ENCODE assay signal across 17 cellular contexts in the genomic region with DNA sequence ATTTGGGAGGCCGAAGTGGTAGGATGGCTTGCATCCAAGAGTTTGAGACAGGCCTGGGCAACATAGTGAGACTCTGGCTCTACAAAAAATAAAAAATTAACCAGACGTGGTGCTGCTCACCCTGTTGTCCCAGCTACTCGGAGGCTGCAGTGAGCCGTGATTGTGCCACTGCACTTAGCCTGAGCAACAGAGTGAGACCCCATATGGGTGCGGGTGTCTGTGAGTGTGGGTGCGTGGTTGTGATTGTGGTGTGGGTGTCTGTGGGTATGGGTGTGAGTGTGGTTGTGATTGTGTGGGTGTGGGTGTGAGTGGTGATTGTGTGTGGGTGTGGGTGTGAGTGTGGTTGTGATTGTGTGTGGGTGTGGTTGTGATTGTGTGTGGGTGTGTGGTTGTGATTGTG.
DNase-seq lines count a peak whose midpoint lies in the region; ATAC-seq lines count a peak whose summit lies in the region.
"Had no signal": no experiment of that assay in that cellular context is flagged by ENCODE, and none has a peak within 500 bp of the region (broad histone marks: within the 10 kb centered on the region; RNA-seq: fewer than 3 reads in every experiment).

No MANE protein-coding gene starts in this region.

- H4K12ac ChIP-seq in trophoblast cell (ENCODE audit: low read depth, low read length): no peak overlapping the region

- no peaks in the 10 kb centered on the region for H3K27me3 ChIP-seq in trophoblast cell (ENCODE audit: insufficient read depth, low read length)
- H3K27me3 ChIP-seq: brain microvascular endothelial cell, left lung had no signal

- peaks cover 3% of the 10 kb centered on the region for H3K27me3 Mint-ChIP-seq in activated CD4-positive, alpha-beta T cell treated with anti-CD3 and anti-CD28 coated beads, Interleukin-2, amount 10 ng/mL, durations not matched to agents 7 days and 5 days
- H3K27me3 Mint-ChIP-seq in IgD-negative memory B cell: no peaks in the 10 kb centered on the region

- H3K4me2 ChIP-seq in trophoblast cell (ENCODE audit: low read length): no peak overlapping the region
- H3K4me2 ChIP-seq: PC-9, SK-N-SH had no signal

- WGBS in trophoblast cell (ENCODE audit: extremely low coverage, insufficient coverage, insufficient read length): no CpG with 5 or more reads among the region's 6 CpGs

- H3K36me3 ChIP-seq in trophoblast cell (ENCODE audit: control insufficient read depth in 1 of 2, insufficient read depth in 2 of 2, low read length in 2 of 2): no peaks in the 10 kb centered on the region
- H3K36me3 ChIP-seq: brain microvascular endothelial cell, left lung had no signal

- no peak overlapping the region for H3K14ac ChIP-seq in trophoblast cell (ENCODE audit: low read length)

- H3K9me3 ChIP-seq in trophoblast cell (ENCODE audit: insufficient read depth, low read depth, low read length): peaks cover 15% of the 10 kb centered on the region
- H3K9me3 ChIP-seq: left lung, SK-N-SH had no signal

- H3K4me1 ChIP-seq in trophoblast cell (ENCODE audit: control insufficient read depth in 1 of 2, insufficient read depth in 2 of 2, low read length in 2 of 2): peaks cover 0 to 3% of the 10 kb centered on the region in 2 experiments
- H3K4me1 ChIP-seq: left lung had no signal

- no peak overlapping the region for H2BK120ac ChIP-seq in trophoblast cell (ENCODE audit: insufficient read depth, low read length, poor library complexity)

- peak overlapping the region; percentile 82 for H3K27ac Mint-ChIP-seq in activated CD4-positive, alpha-beta T cell treated with anti-CD3 and anti-CD28 coated beads, Interleukin-2, amount 10 ng/mL, durations not matched to agents 7 days and 5 days
- H3K27ac Mint-ChIP-seq in IgD-negative memory B cell: peak overlapping the region; percentile 21 to 64 (median 37)

- no peak overlapping the region for H2BK12ac ChIP-seq in trophoblast cell (ENCODE audit: low read length)

- no peak overlapping the region for H3K18ac ChIP-seq in trophoblast cell (ENCODE audit: low read length)

- ATAC-seq in HG03108 (IDR thresholded peaks at IDR 0.05; ENCODE audit: unreplicated experiment): no peak
- ATAC-seq in HG03432 (IDR thresholded peaks at IDR 0.05; ENCODE audit: unreplicated experiment): no peak
- ATAC-seq: left lung had no signal

- no peak overlapping the region for H3K9ac ChIP-seq in trophoblast cell (ENCODE audit: low read length)
- H3K9ac ChIP-seq: SK-N-SH had no signal

- H3K79me1 ChIP-seq in trophoblast cell (ENCODE audit: low read length): no peaks in the 10 kb centered on the region

- H2AFZ ChIP-seq in trophoblast cell (ENCODE audit: insufficient read depth, low read length, poor library complexity): no peak overlapping the region
- H2AFZ ChIP-seq: PC-9 had no signal

- H3K4ac ChIP-seq in trophoblast cell (ENCODE audit: low read depth, low read length): no peak overlapping the region

- CTCF ChIA-PET in activated CD4-positive, alpha-beta T cell treated with anti-CD3 and anti-CD28 coated beads, Interleukin-2, amount 10 ng/mL, durations not matched to agents 7 days and 5 days (lab: Charles Lee): no interaction called here

- no peak for DNase-seq in activated CD4-positive, alpha-beta T cell treated with anti-CD3 and anti-CD28 coated beads, Interleukin-2, amount 10 ng/mL, durations not matched to agents 7 days and 5 days
- no peak for DNase-seq in activated CD4-positive, alpha-beta T cell treated with anti-CD3 and anti-CD28 coated beads for 4 hours
- DNase-seq in amniotic epithelial cell (ENCODE audit: low read depth) (peak; percentile 19), trophoblast cell (no peak), hypothalamus (lab: John Stamatoyannopoulos, UW) (no peak)
- DNase-seq: ACHN, brain microvascular endothelial cell, COR-L47, left lung, NCI-H187 treated with DMSO at 0.1 percent for 48 hours, NCI-H69, PC-9, SK-N-SH had no signal

- H4K91ac ChIP-seq in trophoblast cell (ENCODE audit: low read depth, low read length): no peak overlapping the region

- peaks cover 7% of the 10 kb centered on the region for H3K4me1 Mint-ChIP-seq in activated CD4-positive, alpha-beta T cell treated with anti-CD3 and anti-CD28 coated beads, Interleukin-2, amount 10 ng/mL, durations not matched to agents 7 days and 5 days
- peaks cover 0 to 2% (median 2%) of the 10 kb centered on the region in 3 donors for H3K4me1 Mint-ChIP-seq in IgD-negative memory B cell

- H3K79me2 ChIP-seq in trophoblast cell (ENCODE audit: control insufficient read depth, insufficient read depth, low read length, poor library complexity): no peaks in the 10 kb centered on the region

- no peak overlapping the region for H2BK5ac ChIP-seq in trophoblast cell (ENCODE audit: low read depth, low read length, poor library complexity)

- no peak overlapping the region for H3K27ac ChIP-seq in trophoblast cell (ENCODE audit: low read depth, low read length)
- H3K27ac ChIP-seq: brain microvascular endothelial cell, left lung, PC-9, VCaP had no signal

- H3K4me3 Mint-ChIP-seq in activated CD4-positive, alpha-beta T cell treated with anti-CD3 and anti-CD28 coated beads, Interleukin-2, amount 10 ng/mL, durations not matched to agents 7 days and 5 days: peak overlapping the region; percentile 33
- peak overlapping the region in 1 of 4 donors; percentile 4 for H3K4me3 Mint-ChIP-seq in IgD-negative memory B cell

- peaks cover 8% of the 10 kb centered on the region for H3K36me3 Mint-ChIP-seq in activated CD4-positive, alpha-beta T cell treated with anti-CD3 and anti-CD28 coated beads, Interleukin-2, amount 10 ng/mL, durations not matched to agents 7 days and 5 days (ENCODE audit: low read depth)
- no peaks in the 10 kb centered on the region for H3K36me3 Mint-ChIP-seq in IgD-negative memory B cell

- H2AK5ac ChIP-seq in trophoblast cell (ENCODE audit: low read length): no peak overlapping the region

- no peak overlapping the region for H4K8ac ChIP-seq in trophoblast cell (ENCODE audit: low read depth, low read length)

- peaks cover 6% of the 10 kb centered on the region for H3K9me3 Mint-ChIP-seq in activated CD4-positive, alpha-beta T cell treated with anti-CD3 and anti-CD28 coated beads, Interleukin-2, amount 10 ng/mL, durations not matched to agents 7 days and 5 days
- peaks cover 0 to 2% (median 0%) of the 10 kb centered on the region in 3 donors for H3K9me3 Mint-ChIP-seq in IgD-negative memory B cell

- no peak overlapping the region for H3K23ac ChIP-seq in trophoblast cell (ENCODE audit: low read length)

- POLR2A ChIA-PET in activated CD4-positive, alpha-beta T cell treated with anti-CD3 and anti-CD28 coated beads, Interleukin-2, amount 10 ng/mL, durations not matched to agents 7 days and 5 days (lab: Charles Lee): no interaction called here

- peak overlapping the region; percentile 50 for H3K4me3 ChIP-seq in trophoblast cell (ENCODE audit: low read depth, low read length)
- H3K4me3 ChIP-seq: left lung, PC-9 had no signal
